Comparison of ENCODE assay signal across 34 cellular contexts in the genomic region with DNA sequence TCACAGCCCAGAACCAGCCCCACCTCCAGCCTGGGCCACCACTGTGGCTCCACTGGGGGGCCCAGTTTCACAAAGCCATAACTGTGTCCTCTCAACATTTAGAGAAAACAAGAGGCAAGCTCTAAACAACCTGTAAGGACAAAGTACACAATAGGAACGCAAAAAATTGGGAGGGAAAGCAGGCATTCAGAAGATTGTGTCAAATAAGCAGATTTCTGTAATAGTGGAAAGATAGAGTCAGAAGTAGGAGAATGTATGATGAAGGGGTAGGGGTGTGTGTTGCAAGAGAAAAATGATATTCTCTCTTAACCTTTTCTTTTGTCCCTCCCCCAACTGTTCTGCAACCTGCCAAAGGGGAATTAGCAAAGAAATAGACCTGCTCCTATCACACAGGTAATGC.
"Had no signal": no experiment of that assay in that cellular context is flagged by ENCODE, and none has a peak within 500 bp of the region (broad histone marks: within the 10 kb centered on the region; RNA-seq: fewer than 3 reads in every experiment).

No MANE protein-coding gene starts in this region.

- H3K27ac Mint-ChIP-seq: activated CD4-positive, alpha-beta memory T cell treated with anti-CD3 and anti-CD28 coated beads for 36 hours; activated naive CD4-positive, alpha-beta T cell treated with anti-CD3 and anti-CD28 coated beads for 36 hours; activated naive CD8-positive, alpha-beta T cell treated with anti-CD3 and anti-CD28 coated beads for 36 hours; activated T-helper 1 cell treated with anti-CD3 and anti-CD28 coated beads, Interleukin-12 subunit alpha, Interleukin-12 subunit beta, Interleukin-2, Interleukin-4 antibody, amounts not matched to agents 30 ng/mL and 10 ng/mL and 1 ng/mL, durations not matched to agents 14 hours and 24 hours and 36 hours; T-helper 1 cell treated with Interleukin-12 subunit alpha and Interleukin-12 subunit beta and Interleukin-4 antibody, amounts not matched to agents 30 μg/mL and 1 μg/mL, for 36 hours; T-helper 2 cell treated with Interferon-gamma antibody and Interleukin-4, amounts not matched to agents 5 μg/mL and 100 μg/mL, for 36 hours; WTC11 had no signal

- H3K9ac ChIP-seq: SK-N-SH had no signal

- H3K27me3 ChIP-seq: ascending aorta, body of pancreas, breast epithelium, Peyer's patch, SJSA1 had no signal

- H3K36me3 ChIP-seq: ascending aorta, breast epithelium, Peyer's patch, SJSA1 had no signal

- H3K4me3 Mint-ChIP-seq: activated CD4-positive, alpha-beta memory T cell treated with anti-CD3 and anti-CD28 coated beads for 36 hours; activated naive CD4-positive, alpha-beta T cell treated with anti-CD3 and anti-CD28 coated beads for 36 hours; activated naive CD8-positive, alpha-beta T cell treated with anti-CD3 and anti-CD28 coated beads for 36 hours; activated T-cell treated with anti-CD3 and anti-CD28 coated beads, Interleukin-2, amount 50 U/mL, for 4 hours; activated T-helper 1 cell treated with anti-CD3 and anti-CD28 coated beads, Interleukin-12 subunit alpha, Interleukin-12 subunit beta, Interleukin-2, Interleukin-4 antibody, amounts not matched to agents 30 ng/mL and 10 ng/mL and 1 ng/mL, durations not matched to agents 14 hours and 24 hours and 36 hours; T-helper 1 cell treated with Interleukin-12 subunit alpha and Interleukin-12 subunit beta and Interleukin-4 antibody, amounts not matched to agents 30 μg/mL and 1 μg/mL, for 36 hours; T-helper 2 cell treated with Interferon-gamma antibody and Interleukin-4, amounts not matched to agents 5 μg/mL and 100 μg/mL, for 36 hours; WTC11 had no signal

- H3K4me1 Mint-ChIP-seq: activated naive CD8-positive, alpha-beta T cell treated with anti-CD3 and anti-CD28 coated beads for 36 hours; WTC11 had no signal

- DNase-seq: activated CD4-positive, alpha-beta memory T cell treated with anti-CD3 and anti-CD28 coated beads for 36 hours; activated CD4-positive, alpha-beta T cell treated with anti-CD3 and anti-CD28 coated beads for 4 hours; activated CD4-positive, alpha-beta T cell treated with anti-CD3 and anti-CD28 coated beads, Interleukin-2, amount 50 U/mL, for 1 hour; activated CD8-positive, alpha-beta memory T cell treated with anti-CD3 and anti-CD28 coated beads, Interleukin-2, amount 50 U/mL, for 4 hours; activated gamma-delta T cell treated with Interleukin-2 at 50 U/mL for 16 hours; activated naive CD4-positive, alpha-beta T cell treated with anti-CD3 and anti-CD28 coated beads for 36 hours; activated naive CD8-positive, alpha-beta T cell treated with anti-CD3 and anti-CD28 coated beads for 36 hours; activated T-cell treated with anti-CD3 and anti-CD28 coated beads for 4 hours; activated T-cell treated with anti-CD3 and anti-CD28 coated beads, Interleukin-2, amount 50 U/mL, for 4 hours; amniotic stem cell; body of pancreas; cerebellar nuclear complex; NCI-H1092 treated with DMSO at 0.1 percent for 48 hours; NCI-H1417 treated with DMSO at 0.1 percent for 48 hours; NCI-H1694; NCI-H1930; NCI-H2081 treated with DMSO at 0.1 percent for 48 hours; NCI-H345; NCI-H524 treated with DMSO at 0.1 percent for 48 hours; NK-92 treated with Interleukin-12 subunit alpha and Interleukin-12 subunit beta, amount 100 ng/mL, for 24 hours; PC-3; Peyer's patch; RPMI8226; SHP77 treated with DMSO at 0.1 percent for 48 hours; SK-N-SH had no signal

- H3K4me1 ChIP-seq: body of pancreas, breast epithelium, Peyer's patch had no signal

- H3K27ac ChIP-seq: ascending aorta, body of pancreas, breast epithelium, Peyer's patch, SJSA1 had no signal

- ATAC-seq: activated CD4-positive, CD25-positive, alpha-beta regulatory T cell treated with anti-CD3 and anti-CD28 coated beads, Interleukin-2, amount 50 U/mL, for 24 hours; activated T-cell treated with anti-CD3 and anti-CD28 coated beads, Interleukin-2, amount 50 U/mL, for 4 hours; body of pancreas; PC-3; WTC11 had no signal

- FAIRE-seq: TTC549 had no signal

- H3K36me3 Mint-ChIP-seq: activated CD4-positive, alpha-beta memory T cell treated with anti-CD3 and anti-CD28 coated beads for 36 hours; activated naive CD8-positive, alpha-beta T cell treated with anti-CD3 and anti-CD28 coated beads for 36 hours; WTC11 had no signal

- H3K4me2 ChIP-seq: SK-N-SH had no signal

- H3K27me3 Mint-ChIP-seq: activated CD4-positive, alpha-beta memory T cell treated with anti-CD3 and anti-CD28 coated beads for 36 hours; activated naive CD8-positive, alpha-beta T cell treated with anti-CD3 and anti-CD28 coated beads for 36 hours had no signal

- H3K9me3 ChIP-seq: ascending aorta, body of pancreas, breast epithelium, Peyer's patch, SJSA1, SK-N-SH had no signal

- H3K9me3 Mint-ChIP-seq: activated CD4-positive, alpha-beta memory T cell treated with anti-CD3 and anti-CD28 coated beads for 36 hours; activated naive CD4-positive, alpha-beta T cell treated with anti-CD3 and anti-CD28 coated beads for 36 hours; activated naive CD8-positive, alpha-beta T cell treated with anti-CD3 and anti-CD28 coated beads for 36 hours; activated T-cell treated with anti-CD3 and anti-CD28 coated beads, Interleukin-2, amount 50 U/mL, for 4 hours; activated T-helper 1 cell treated with anti-CD3 and anti-CD28 coated beads, Interleukin-12 subunit alpha, Interleukin-12 subunit beta, Interleukin-2, Interleukin-4 antibody, amounts not matched to agents 30 ng/mL and 10 ng/mL and 1 ng/mL, durations not matched to agents 14 hours and 24 hours and 36 hours; T-helper 1 cell treated with Interleukin-12 subunit alpha and Interleukin-12 subunit beta and Interleukin-4 antibody, amounts not matched to agents 30 μg/mL and 1 μg/mL, for 36 hours; T-helper 2 cell treated with Interferon-gamma antibody and Interleukin-4, amounts not matched to agents 5 μg/mL and 100 μg/mL, for 36 hours had no signal

- H3K4me3 ChIP-seq: ascending aorta, body of pancreas, breast epithelium, Peyer's patch, SJSA1 had no signal
